11 cellular contexts compared by ENCODE assay signal in genomic region chr11:3146612-3147256, GRCh38. TPM values are rescaled to one million over a fixed set of nuclear protein-coding genes. Genes with fewer than 3 reads are reported as not detected.
DNase-seq lines count a peak whose midpoint lies in the region; ATAC-seq and TF ChIP-seq lines count a peak whose summit lies in the region.
"Had no signal": no experiment of that assay in that cellular context is flagged by ENCODE, and none has a peak within 500 bp of the region (broad histone marks: within the 10 kb centered on the region; RNA-seq: fewer than 3 reads in every experiment).

No MANE protein-coding gene starts in this region.

- H3K4me3 ChIP-seq in adipocyte (ENCODE audit: low read length) (no peak overlapping the region), gastrocnemius medialis (no peak overlapping the region)

- H3K27me3 Mint-ChIP-seq in T-helper 17 cell: peaks cover 5% of the 10 kb centered on the region

- H3K9ac ChIP-seq in adipocyte (ENCODE audit: low read length): peak overlapping the region; percentile 64
- H3K9ac ChIP-seq: KMS-11 had no signal

- ATAC-seq in gastrocnemius medialis (peak; percentile 63 to 80), T-helper 17 cell (no peak), HG03039 (IDR thresholded peaks at IDR 0.05; ENCODE audit: unreplicated experiment) (no peak)

- H3K9me3 ChIP-seq in adipocyte (ENCODE audit: control insufficient read depth, low read length) (no peaks in the 10 kb centered on the region), gastrocnemius medialis (no peaks in the 10 kb centered on the region), T-helper 17 cell (ENCODE audit: control insufficient read depth, low read length, poor library complexity, severe bottlenecking) (no peaks in the 10 kb centered on the region)

- H3K4me1 Mint-ChIP-seq in T-helper 17 cell: peaks cover 10% of the 10 kb centered on the region
- H3K4me1 Mint-ChIP-seq: CD4-positive, CD25-positive, alpha-beta regulatory T cell had no signal

- H3K4me1 ChIP-seq in adipocyte (ENCODE audit: control insufficient read depth, insufficient read depth, low read length) (peaks cover 26% of the 10 kb centered on the region), gastrocnemius medialis (peaks cover 20 to 24% of the 10 kb centered on the region in 2 donors)

- in situ Hi-C loops in gastrocnemius medialis (cut with MboI; ENCODE audit: low sequenced_read_pairs in 4 of 4): no loop called here

- no peak overlapping the region for H3K27ac Mint-ChIP-seq in T-helper 17 cell
- H3K27ac Mint-ChIP-seq: CD4-positive, CD25-positive, alpha-beta regulatory T cell had no signal

- TF ChIP-seq CTCF in gastrocnemius medialis (IDR thresholded peaks at IDR 0.05 in 4 of 5, conservative IDR thresholded peaks at IDR 0.05 in 1 of 5): no peak

- H3K27ac ChIP-seq in gastrocnemius medialis: peak overlapping the region; percentile 59 to 75 (median 70)
- H3K27ac ChIP-seq: KMS-11 had no signal

- H3K36me3 Mint-ChIP-seq in T-helper 17 cell (ENCODE audit: low read depth): no peaks in the 10 kb centered on the region
- H3K36me3 Mint-ChIP-seq: CD4-positive, CD25-positive, alpha-beta regulatory T cell had no signal

- no peak overlapping the region for H3K4me3 Mint-ChIP-seq in T-helper 17 cell
- H3K4me3 Mint-ChIP-seq: CD4-positive, CD25-positive, alpha-beta regulatory T cell had no signal

- TF ChIP-seq POLR2A in gastrocnemius medialis (IDR thresholded peaks at IDR 0.05): no peak

- H3K36me3 ChIP-seq in adipocyte (ENCODE audit: control insufficient read depth, insufficient read depth, low read length, severe bottlenecking): peaks cover 6% of the 10 kb centered on the region
- H3K36me3 ChIP-seq in gastrocnemius medialis: no peaks in the 10 kb centered on the region

- H3K27me3 ChIP-seq in adipocyte (replicated peaks; ENCODE audit: control insufficient read depth, insufficient read depth, low read length) (no peaks in the 10 kb centered on the region), gastrocnemius medialis (no peaks in the 10 kb centered on the region)

- DNase-seq in GM04504 (ENCODE audit: low read depth) (peak; percentile 67), adipocyte (ENCODE audit: low read depth) (peak; percentile 73), glomerular visceral epithelial cell (ENCODE audit: extremely low spot score) (peak; percentile 54), gastrocnemius medialis (no peak), mesenteric fat pad (ENCODE audit: low spot score) (no peak), NCI-H1105 treated with DMSO at 0.1 percent for 48 hours (lab: John Stamatoyannopoulos, UW) (no peak), T-helper 17 cell (no peak)
- DNase-seq: CD4-positive, CD25-positive, alpha-beta regulatory T cell; cerebellar nuclear complex had no signal

- intact Hi-C loops in gastrocnemius medialis (cut with DNase I; ENCODE audit: low total_unique reads): no loop called here

RNA-seq across cellular contexts. Expression of gene OSBPL5, which starts 18.4 kb away (rescaled TPM):
- total RNA-seq in gastrocnemius medialis (10 to 100 TPM in 3 of 4 donors, 1 to 10 TPM in 1; 9.2 to 18.5 (median 14.0) TPM), mesenteric fat pad (41.4 TPM), T-helper 17 cell (1 to 10 TPM; 6.8 to 8.1 TPM)

Comparison
In these comparisons a context has a peak if more than half of its experiments do, and no peak if none do; other contexts are left out.
1. DNase-seq: peak in GM04504 (single experiment), adipocyte (single experiment) and glomerular visceral epithelial cell (single experiment); none in gastrocnemius medialis (0 of 2), mesenteric fat pad (single experiment), NCI-H1105 treated with DMSO at 0.1 percent for 48 hours (single experiment) and T-helper 17 cell (0 of 3).
2. ATAC-seq: peak in gastrocnemius medialis (2 of 2); none in T-helper 17 cell (single experiment) and HG03039 (single experiment).